Comparison of ENCODE assay signal across 8 cellular contexts in the genomic region with DNA sequence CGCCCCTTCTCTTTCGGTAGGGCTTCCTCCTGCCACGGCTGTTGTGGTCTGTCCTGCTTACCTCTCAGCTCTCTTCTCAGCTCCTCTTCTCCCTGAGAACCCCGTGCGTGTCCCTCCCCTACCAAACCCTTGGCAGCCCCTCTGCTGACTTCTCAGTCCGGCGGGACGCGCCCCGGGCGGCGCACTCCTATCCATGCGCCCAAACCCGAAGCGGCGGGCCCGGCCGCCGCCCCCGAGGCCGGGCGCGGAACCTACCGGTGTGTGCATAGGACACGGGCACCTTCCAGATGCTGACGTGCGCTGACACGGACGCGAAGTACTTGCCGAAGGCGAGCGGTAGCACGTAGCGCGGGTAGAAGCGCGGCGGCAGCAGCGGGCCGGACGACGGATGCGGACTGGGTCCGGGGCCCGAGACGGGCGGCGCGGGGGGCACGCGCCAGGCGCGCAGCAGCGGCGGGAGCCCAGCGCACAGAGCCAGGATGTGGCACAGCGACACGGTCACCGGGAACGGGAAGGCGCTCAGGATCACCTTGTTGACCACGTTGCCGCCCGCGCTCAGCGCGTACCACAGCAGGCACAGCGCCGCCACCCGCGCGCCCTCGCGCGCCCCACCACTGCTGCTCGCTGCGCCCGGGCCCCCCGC. TPM values are rescaled to one million over a fixed set of nuclear protein-coding genes. Genes with fewer than 3 reads are reported as not detected.
DNase-seq lines count a peak whose midpoint lies in the region; ATAC-seq, FAIRE-seq and TF ChIP-seq lines count a peak whose summit lies in the region.

No MANE protein-coding gene starts in this region.

- no peak for TF ChIP-seq RAD21 in A549 (conservative IDR thresholded peaks at IDR 0.05 in 1 of 2, IDR thresholded peaks at IDR 0.05 in 1 of 2)
- TF ChIP-seq RAD21 in neural cell (conservative IDR thresholded peaks at IDR 0.05) = peak; percentile 25

- H3K79me2 ChIP-seq in neural cell (replicated peaks; ENCODE audit: insufficient read depth, low read length) = peaks cover 31% of the 10 kb centered on the region

- H3K4me1 ChIP-seq in A549 = peaks cover 25% of the 10 kb centered on the region

- ATAC-seq in A549 (peak in 1 of 2 experiments; percentile 48; a peak in 2 of 6 replicates), HG03060 (IDR thresholded peaks at IDR 0.05; ENCODE audit: low read depth, unreplicated experiment) (peak; percentile 16), T-helper 17 cell (peak; percentile 51), HG02798 (IDR thresholded peaks at IDR 0.05; ENCODE audit: poor library complexity, unreplicated experiment) (no peak)

- no peak for TF ChIP-seq CTCF in A549 (IDR thresholded peaks at IDR 0.05)
- no peak for TF ChIP-seq CTCF in epithelial cell of esophagus (IDR thresholded peaks at IDR 0.05; ENCODE audit: insufficient read depth, low read depth, low read length, missing control alignments)
- peak; percentile 17 for TF ChIP-seq CTCF in neural cell (IDR thresholded peaks at IDR 0.05; ENCODE audit: poor library complexity, severe bottlenecking)

- TF ChIP-seq POLR2A in A549 (IDR thresholded peaks at IDR 0.05; ENCODE audit: low read length) = peak; percentile 45

- H3K27ac ChIP-seq in A549 (peak overlapping the region; percentile 91 to 98), neural cell (ENCODE audit: low read length) (peak overlapping the region; percentile 8)

- 14% methylated on average over 4 of the region's 80 CpGs for WGBS in A549 (ENCODE audit: missing lambda C conversion rate)

- TF ChIP-seq EP300 in A549 (IDR thresholded peaks at IDR 0.05) (no peak), neural cell (conservative IDR thresholded peaks at IDR 0.05; ENCODE audit: poor library complexity, severe bottlenecking) (no peak)

- POLR2A ChIA-PET in A549 (lab: Yijun Ruan, JAX) = interaction anchor here (1.2 kb wide), 1 partner anchor 56 kb away, joined by 4 read pairs; the partner anchor contains the start of gene MED26

- H4K20me1 ChIP-seq in neural cell (ENCODE audit: insufficient read depth) = no peaks in the 10 kb centered on the region

- H3F3A ChIP-seq in neural cell (ENCODE audit: insufficient read depth, low read length, poor library complexity, severe bottlenecking) = no peaks in the 10 kb centered on the region

- FAIRE-seq in A549 (lab: Jason Lieb, UNC) (no peak), GM18507 (lab: Jason Lieb, UNC) (peak; percentile 15)

- H3K36me3 Mint-ChIP-seq in T-helper 17 cell (ENCODE audit: low read depth) = peaks cover 5% of the 10 kb centered on the region

- no peaks in the 10 kb centered on the region for H3K36me3 ChIP-seq in neural cell (ENCODE audit: insufficient read depth, low read length)

- H3K9me3 ChIP-seq in A549 (no peaks in the 10 kb centered on the region), T-helper 17 cell (ENCODE audit: control insufficient read depth, low read length, poor library complexity, severe bottlenecking) (no peaks in the 10 kb centered on the region), neural cell (ENCODE audit: low read length) (no peaks in the 10 kb centered on the region)

- H3K9ac ChIP-seq in neural cell (ENCODE audit: low read length) = peak overlapping the region; percentile 65

- peak overlapping the region; percentile 85 for H3K4me3 Mint-ChIP-seq in T-helper 17 cell

- H3K27me3 Mint-ChIP-seq in T-helper 17 cell = no peaks in the 10 kb centered on the region

- H3K27ac Mint-ChIP-seq in T-helper 17 cell = peak overlapping the region; percentile 98

- H3K9me2 ChIP-seq in neural cell (ENCODE audit: insufficient read depth, low read length) = no peaks in the 10 kb centered on the region

- CTCF ChIA-PET in A549 (lab: Yijun Ruan, JAX) = interaction anchor here (0.7 kb wide), 1 partner anchor 9 kb away, joined by 3 read pairs; no protein-coding TSS in a partner anchor

- peak in 1 of 2 experiments; percentile 13 for DNase-seq in A549 (ENCODE audit: low read depth in 1 of 2, low spot score in 1 of 2)
- DNase-seq in GM18507 (ENCODE audit: extremely low spot score, insufficient read length, low read depth) = no peak
- DNase-seq in T-helper 17 cell = no peak
- DNase-seq in epithelial cell of esophagus (ENCODE audit: low read depth) = peak; percentile 51
- no peak for DNase-seq in NCI-H2029 (lab: John Stamatoyannopoulos, UW)

- H3K4me1 Mint-ChIP-seq in T-helper 17 cell = peaks cover 29% of the 10 kb centered on the region

- H3K4me2 ChIP-seq in A549 = peak overlapping the region; percentile 92
- H3K4me2 ChIP-seq in neural cell (ENCODE audit: low read length) = peak overlapping the region; percentile 66

- no peaks in the 10 kb centered on the region for H3K27me3 ChIP-seq in neural cell (ENCODE audit: insufficient read depth, low read depth, low read length)

- H3K4me3 ChIP-seq in A549 (peak overlapping the region; percentile 85), epithelial cell of esophagus (ENCODE audit: low read length) (peak overlapping the region; percentile 67), neural cell (ENCODE audit: low read length) (peak overlapping the region; percentile 87)

- H2AFZ ChIP-seq in neural cell (ENCODE audit: low read depth, low read length) = no peak overlapping the region

TF ChIP-seq in A549, 52 proteins besides CTCF, POLR2A, EP300 and RAD21 (continues in another document):
- TF ChIP-seq ELK1 (IDR thresholded peaks at IDR 0.05; ENCODE audit: low read depth, low read length) (no peak), MAX (IDR thresholded peaks at IDR 0.05) (no peak), RCOR1 (IDR thresholded peaks at IDR 0.05; ENCODE audit: low read depth, low read length) (no peak), EHF (CRISPR knock-in tag; IDR thresholded peaks at IDR 0.05) (no peak), ZSCAN20 (CRISPR knock-in tag; IDR thresholded peaks at IDR 0.05) (no peak), FOSB (CRISPR knock-in tag; IDR thresholded peaks at IDR 0.05) (no peak), HOXB13 (CRISPR knock-in tag; IDR thresholded peaks at IDR 0.05; ENCODE audit: low read depth) (no peak), TP53 (CRISPR knock-in tag; IDR thresholded peaks at IDR 0.05) (no peak)

TF ChIP-seq in neural cell, 6 proteins besides CTCF, POLR2A, EP300 and RAD21:
- TF ChIP-seq SMC3 (conservative IDR thresholded peaks at IDR 0.05; ENCODE audit: poor library complexity) (peak; percentile 48), POLR2AphosphoS5 (IDR thresholded peaks at IDR 0.05) (no peak), MXI1 (conservative IDR thresholded peaks at IDR 0.05; ENCODE audit: poor library complexity, severe bottlenecking) (peak; percentile 71), TAF1 (IDR thresholded peaks at IDR 0.05; ENCODE audit: low read depth) (no peak), REST (IDR thresholded peaks at IDR 0.05; ENCODE audit: borderline replicate concordance) (peak; percentile 13), EZH2 (IDR thresholded peaks at IDR 0.05; ENCODE audit: borderline replicate concordance, insufficient read depth, low read length, poor library complexity, severe bottlenecking) (no peak)
TF ChIP-seq in neural cell: peak in this region for 3.

RNA-seq across cellular contexts. Expression of gene SLC35E1, which starts 0.4 kb away (rescaled TPM):
- polyA plus RNA-seq in A549 (2011; rRNA removed) = 25.1 and 30.8 TPM in 2 replicates
- 18.9 and 22.7 TPM in 2 replicates for polyA plus RNA-seq in A549 (2012; cell fraction: cytosol; rRNA removed)
- 42.3 and 49.5 TPM in 2 replicates for polyA plus RNA-seq in A549 (2012; cell fraction: nucleus; rRNA removed)
- polyA plus RNA-seq in A549 (2017; fragmentation: RNase III; extraction: RNeasy Plus Mini Kit Qiagen cat#74134 plus additional on column Dnase treatment) = 15.7 to 17.2 TPM (median 16.7 TPM) in 3 replicates
- 55.1 and 63.0 TPM in 2 replicates for polyA minus RNA-seq in A549 (2011; rRNA and poly(A)+ RNA removed)
- 10 to 100 TPM; 68.1 to 75.9 TPM for total RNA-seq in T-helper 17 cell
- polyA plus RNA-seq in neural cell = 16.6 and 23.9 TPM in 2 replicates
- 27.2 and 38.7 TPM in 2 replicates for polyA minus RNA-seq in neural cell

RNA-seq across cellular contexts. Expression of gene CHERP, which starts 29.6 kb away (rescaled TPM):
- polyA plus RNA-seq in A549 (2011; rRNA removed) = 4.4 and 6.5 TPM in 2 replicates
- polyA plus RNA-seq in A549 (2012; cell fraction: cytosol; rRNA removed) = 12.2 and 14.8 TPM in 2 replicates
- 41.8 and 42.3 TPM in 2 replicates for polyA plus RNA-seq in A549 (2012; cell fraction: nucleus; rRNA removed)
- 23.6 to 24.6 TPM (median 24.4 TPM) in 3 replicates for polyA plus RNA-seq in A549 (2017; fragmentation: RNase III; extraction: RNeasy Plus Mini Kit Qiagen cat#74134 plus additional on column Dnase treatment)
- polyA minus RNA-seq in A549 (2011; rRNA and poly(A)+ RNA removed) = 4.8 and 9.0 TPM in 2 replicates
- total RNA-seq in T-helper 17 cell = 10 to 100 TPM; 50.1 to 63.7 TPM
- polyA plus RNA-seq in neural cell = 5.4 and 8.6 TPM in 2 replicates
- 12.7 and 15.8 TPM in 2 replicates for polyA minus RNA-seq in neural cell

RNA-seq across cellular contexts. Expression of gene MED26, which starts 56.2 kb away (rescaled TPM):
- polyA plus RNA-seq in A549 (2011; rRNA removed) (2.2 and 2.4 TPM in 2 replicates), A549 (2017; fragmentation: RNase III; extraction: RNeasy Plus Mini Kit Qiagen cat#74134 plus additional on column Dnase treatment) (3.6 to 4.0 TPM (median 3.8 TPM) in 3 replicates), neural cell (3.8 and 4.2 TPM in 2 replicates)
- polyA plus RNA-seq in A549 (2012; cell fraction: cytosol; rRNA removed) = 2.3 and 3.7 TPM in 2 replicates
- polyA plus RNA-seq in A549 (2012; cell fraction: nucleus; rRNA removed) = 4.8 and 6.5 TPM in 2 replicates
- polyA minus RNA-seq in A549 (2011; rRNA and poly(A)+ RNA removed) = 6.2 and 10.9 TPM in 2 replicates
- total RNA-seq in T-helper 17 cell = 10 to 100 TPM; 36.4 to 41.8 TPM
- polyA minus RNA-seq in neural cell = 6.6 and 8.2 TPM in 2 replicates
